ENCODE assay signal across 8 cellular contexts in the genomic region with DNA sequence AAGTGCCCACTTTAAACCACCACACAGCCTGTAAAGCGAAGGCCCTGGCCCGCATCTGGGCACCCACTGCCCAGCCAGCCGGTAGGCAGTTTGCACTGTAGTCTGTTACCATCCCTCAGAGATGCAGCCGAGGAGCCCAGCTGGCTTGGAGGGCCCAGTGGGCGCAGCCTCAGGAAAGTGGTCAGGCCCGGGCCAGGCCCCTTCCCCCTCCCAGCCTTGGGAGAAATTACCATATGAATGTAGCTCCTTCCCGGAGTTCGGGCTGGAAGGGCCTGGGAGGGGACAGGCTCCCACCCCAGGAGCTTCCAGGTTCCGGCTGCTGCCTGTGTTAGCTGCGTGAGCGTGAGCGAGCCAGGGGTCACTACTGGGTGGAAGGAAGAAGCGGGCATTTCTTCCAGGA.
DNase-seq lines count a peak whose midpoint lies in the region; ATAC-seq and TF ChIP-seq lines count a peak whose summit lies in the region.

No MANE protein-coding gene starts in this region.

- H3K27me3 ChIP-seq in GM23338 (ENCODE audit: insufficient read depth) (no peaks in the 10 kb centered on the region), hepatocyte (no peaks in the 10 kb centered on the region)

- no peaks in the 10 kb centered on the region for H3K9me3 ChIP-seq in hepatocyte (ENCODE audit: low read depth)

- peak overlapping the region; percentile 84 for H3K4me3 Mint-ChIP-seq in GM23338
- peak overlapping the region; percentile 59 for H3K4me3 Mint-ChIP-seq in activated CD4-positive, alpha-beta memory T cell treated with anti-CD3 and anti-CD28 coated beads, Interleukin-2, amount 10 ng/mL, durations not matched to agents 7 days and 5 days

- POLR2A ChIA-PET in activated CD4-positive, alpha-beta memory T cell treated with anti-CD3 and anti-CD28 coated beads, Interleukin-2, amount 10 ng/mL, durations not matched to agents 7 days and 5 days (lab: Charles Lee), result interaction anchor here (1.0 to 9.0 kb wide), 13 partner anchors 9 to 125 kb away, joined by 3 to 118 read pairs (median 5); no protein-coding TSS in a partner anchor

- CTCF ChIA-PET in activated CD4-positive, alpha-beta memory T cell treated with anti-CD3 and anti-CD28 coated beads, Interleukin-2, amount 10 ng/mL, durations not matched to agents 7 days and 5 days (lab: Charles Lee), result interaction anchor here (0.7 to 1.9 kb wide), 6 partner anchors 17 to 130 kb away, joined by 3 to 6 read pairs (median 3); no protein-coding TSS in a partner anchor

- H3K9me3 Mint-ChIP-seq in GM23338, result no peaks in the 10 kb centered on the region; the same call in 2 of the 3 replicates
- H3K9me3 Mint-ChIP-seq in activated CD4-positive, alpha-beta memory T cell treated with anti-CD3 and anti-CD28 coated beads, Interleukin-2, amount 10 ng/mL, durations not matched to agents 7 days and 5 days, result no peaks in the 10 kb centered on the region

- DNase-seq in GM23338 (ENCODE audit: low spot score) (peak; percentile 97), hepatocyte (ENCODE audit: low spot score) (no peak), retina (peak; percentile 83), mucosa of gallbladder (ENCODE audit: low spot score) (no peak)
- DNase-seq in activated CD4-positive, alpha-beta memory T cell treated with anti-CD3 and anti-CD28 coated beads, Interleukin-2, amount 10 ng/mL, durations not matched to agents 7 days and 5 days, result no peak
- DNase-seq in activated CD4-positive, alpha-beta T cell treated with anti-CD3 and anti-CD28 coated beads, Interleukin-2, amount 50 U/mL, for 1 hour, result no peak

- H3F3A ChIP-seq in GM23338 (replicated peaks; ENCODE audit: low read depth), result peaks cover 25% of the 10 kb centered on the region

- H3K27ac ChIP-seq in GM23338 (ENCODE audit: low read depth) (peak overlapping the region; percentile 94), hepatocyte (peak overlapping the region; percentile 89)

- H3K79me2 ChIP-seq in GM23338 (replicated peaks; ENCODE audit: insufficient read depth) (peaks cover 87% of the 10 kb centered on the region), hepatocyte (peaks cover 100% of the 10 kb centered on the region)

- no peaks in the 10 kb centered on the region for H3K36me3 ChIP-seq in GM23338 (ENCODE audit: insufficient read depth)
- no peaks in the 10 kb centered on the region for H3K36me3 ChIP-seq in hepatocyte (replicated peaks; ENCODE audit: insufficient read depth, low read depth)

- H3K9me2 ChIP-seq in GM23338 (ENCODE audit: insufficient read depth) (peaks cover 9% of the 10 kb centered on the region), hepatocyte (replicated peaks; ENCODE audit: insufficient read depth) (no peaks in the 10 kb centered on the region)

- H3K4me3 ChIP-seq in GM23338 (peak overlapping the region; percentile 47), hepatocyte (no peak overlapping the region)

- H3K4me1 ChIP-seq in GM23338 (ENCODE audit: insufficient read depth) (peaks cover 56% of the 10 kb centered on the region), hepatocyte (ENCODE audit: insufficient read depth) (peaks cover 56% of the 10 kb centered on the region)

- H4K20me1 ChIP-seq in GM23338 (replicated peaks; ENCODE audit: insufficient read depth) (peaks cover 4% of the 10 kb centered on the region; the same call in 1 of the 2 replicates), hepatocyte (ENCODE audit: insufficient read depth, poor library complexity, severe bottlenecking) (peaks cover 39% of the 10 kb centered on the region)

- WGBS in hepatocyte (ENCODE audit: low lambda C conversion rate, missing lambda C conversion rate), result 50% methylated on average over 13 of the region's 13 CpGs

- ATAC-seq in GM23338, result peak; percentile 92
- no peak for ATAC-seq in HG03521 (IDR thresholded peaks at IDR 0.05; ENCODE audit: unreplicated experiment)
- ATAC-seq in HG02642 (IDR thresholded peaks at IDR 0.05; ENCODE audit: poor library complexity, unreplicated experiment), result no peak

- H3K4me2 ChIP-seq in GM23338 (peak overlapping the region; percentile 81), hepatocyte (peak overlapping the region; percentile 48)

- H3K27ac Mint-ChIP-seq in GM23338, result peak overlapping the region; percentile 98
- peak overlapping the region; percentile 86 for H3K27ac Mint-ChIP-seq in activated CD4-positive, alpha-beta memory T cell treated with anti-CD3 and anti-CD28 coated beads, Interleukin-2, amount 10 ng/mL, durations not matched to agents 7 days and 5 days

- H3K36me3 Mint-ChIP-seq in GM23338 (ENCODE audit: low read depth), result peaks cover 47% of the 10 kb centered on the region
- peaks cover 73% of the 10 kb centered on the region for H3K36me3 Mint-ChIP-seq in activated CD4-positive, alpha-beta memory T cell treated with anti-CD3 and anti-CD28 coated beads, Interleukin-2, amount 10 ng/mL, durations not matched to agents 7 days and 5 days (ENCODE audit: low read depth)

- H3K4me1 Mint-ChIP-seq in GM23338, result peaks cover 73% of the 10 kb centered on the region
- H3K4me1 Mint-ChIP-seq in activated CD4-positive, alpha-beta memory T cell treated with anti-CD3 and anti-CD28 coated beads, Interleukin-2, amount 10 ng/mL, durations not matched to agents 7 days and 5 days, result peaks cover 85% of the 10 kb centered on the region

- H3K27me3 Mint-ChIP-seq in GM23338 (ENCODE audit: insufficient read depth, low read depth, poor library complexity), result peaks cover 37% of the 10 kb centered on the region
- no peaks in the 10 kb centered on the region for H3K27me3 Mint-ChIP-seq in activated CD4-positive, alpha-beta memory T cell treated with anti-CD3 and anti-CD28 coated beads, Interleukin-2, amount 10 ng/mL, durations not matched to agents 7 days and 5 days

- TF ChIP-seq CTCF in GM23338 (conservative IDR thresholded peaks at IDR 0.05; ENCODE audit: low read depth in 2 of 2), result no peak
- no peak for TF ChIP-seq CTCF in hepatocyte (IDR thresholded peaks at IDR 0.05; ENCODE audit: poor library complexity)

- H2AFZ ChIP-seq in GM23338 (no peak overlapping the region), hepatocyte (no peak overlapping the region)

TF ChIP-seq in GM23338, 12 proteins besides CTCF, POLR2A, EP300 and RAD21:
- TF ChIP-seq EZH2phosphoT487 (IDR thresholded peaks at IDR 0.05; ENCODE audit: unreplicated experiment) (no peak), POLR2AphosphoS5 (IDR thresholded peaks at IDR 0.05; ENCODE audit: low read depth) (0 out of 2 replicates have a peak, but pooled peaks have one; percentile 29), EZH2 (IDR thresholded peaks at IDR 0.05; ENCODE audit: low read depth, unreplicated experiment) (no peak), STAT1 (IDR thresholded peaks at IDR 0.05; ENCODE audit: unreplicated experiment) (no peak)
- TF ChIP-seq, protein P1, sequence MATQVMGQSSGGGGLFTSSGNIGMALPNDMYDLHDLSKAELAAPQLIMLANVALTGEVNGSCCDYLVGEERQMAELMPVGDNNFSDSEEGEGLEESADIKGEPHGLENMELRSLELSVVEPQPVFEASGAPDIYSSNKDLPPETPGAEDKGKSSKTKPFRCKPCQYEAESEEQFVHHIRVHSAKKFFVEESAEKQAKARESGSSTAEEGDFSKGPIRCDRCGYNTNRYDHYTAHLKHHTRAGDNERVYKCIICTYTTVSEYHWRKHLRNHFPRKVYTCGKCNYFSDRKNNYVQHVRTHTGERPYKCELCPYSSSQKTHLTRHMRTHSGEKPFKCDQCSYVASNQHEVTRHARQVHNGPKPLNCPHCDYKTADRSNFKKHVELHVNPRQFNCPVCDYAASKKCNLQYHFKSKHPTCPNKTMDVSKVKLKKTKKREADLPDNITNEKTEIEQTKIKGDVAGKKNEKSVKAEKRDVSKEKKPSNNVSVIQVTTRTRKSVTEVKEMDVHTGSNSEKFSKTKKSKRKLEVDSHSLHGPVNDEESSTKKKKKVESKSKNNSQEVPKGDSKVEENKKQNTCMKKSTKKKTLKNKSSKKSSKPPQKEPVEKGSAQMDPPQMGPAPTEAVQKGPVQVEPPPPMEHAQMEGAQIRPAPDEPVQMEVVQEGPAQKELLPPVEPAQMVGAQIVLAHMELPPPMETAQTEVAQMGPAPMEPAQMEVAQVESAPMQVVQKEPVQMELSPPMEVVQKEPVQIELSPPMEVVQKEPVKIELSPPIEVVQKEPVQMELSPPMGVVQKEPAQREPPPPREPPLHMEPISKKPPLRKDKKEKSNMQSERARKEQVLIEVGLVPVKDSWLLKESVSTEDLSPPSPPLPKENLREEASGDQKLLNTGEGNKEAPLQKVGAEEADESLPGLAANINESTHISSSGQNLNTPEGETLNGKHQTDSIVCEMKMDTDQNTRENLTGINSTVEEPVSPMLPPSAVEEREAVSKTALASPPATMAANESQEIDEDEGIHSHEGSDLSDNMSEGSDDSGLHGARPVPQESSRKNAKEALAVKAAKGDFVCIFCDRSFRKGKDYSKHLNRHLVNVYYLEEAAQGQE (IDR thresholded peaks at IDR 0.05; ENCODE audit: unreplicated experiment), result no peak

Comparison
In these comparisons a context has a peak if more than half of its experiments do, and no peak if none do; other contexts are left out.
1. DNase-seq: peak in GM23338 (single experiment) and retina (single experiment); none in activated CD4-positive, alpha-beta memory T cell treated with anti-CD3 and anti-CD28 coated beads, Interleukin-2, amount 10 ng/mL, durations not matched to agents 7 days and 5 days (single experiment), hepatocyte (single experiment), mucosa of gallbladder (single experiment) and activated CD4-positive, alpha-beta T cell treated with anti-CD3 and anti-CD28 coated beads, Interleukin-2, amount 50 U/mL, for 1 hour (single experiment).